ENCODE assay signal across 27 cellular contexts in the genomic region with DNA sequence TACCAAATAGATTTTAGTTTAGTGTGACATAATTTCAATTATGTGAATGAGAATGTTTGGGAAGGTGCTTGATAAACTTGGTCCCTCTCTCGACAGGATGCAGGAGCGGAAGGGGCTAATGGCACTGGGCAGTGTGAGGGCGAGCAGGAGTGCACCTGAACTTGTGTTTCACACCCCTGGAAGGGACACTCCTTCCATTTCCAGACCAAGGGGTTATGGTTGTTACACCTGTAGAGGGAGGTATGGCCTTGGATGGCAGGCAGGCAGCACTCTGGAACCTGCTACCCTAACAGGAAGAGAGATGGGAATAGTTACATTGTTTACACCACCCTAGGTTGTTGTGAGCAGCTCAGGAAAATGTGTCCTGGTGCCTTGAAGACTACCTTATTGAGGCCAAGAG. TPM values are rescaled to one million over a fixed set of nuclear protein-coding genes. Genes with fewer than 3 reads are reported as not detected.
DNase-seq lines count a peak whose midpoint lies in the region; ATAC-seq, FAIRE-seq and TF ChIP-seq lines count a peak whose summit lies in the region.
"Had no signal": no experiment of that assay in that cellular context is flagged by ENCODE, and none has a peak within 500 bp of the region (broad histone marks: within the 10 kb centered on the region; RNA-seq: fewer than 3 reads in every experiment).

No MANE protein-coding gene starts in this region.

- H3K9ac ChIP-seq in mesenchymal stem cell (ENCODE audit: low read length), result no peak overlapping the region

- no peak overlapping the region for H2BK15ac ChIP-seq in mesenchymal stem cell (ENCODE audit: low read depth, poor library complexity, severe bottlenecking)

- H3K4ac ChIP-seq in mesenchymal stem cell (ENCODE audit: low read depth in 1 of 2, low read length in 2 of 2), result no peak overlapping the region

- H3K27me3 ChIP-seq in right atrium auricular region (no peaks in the 10 kb centered on the region), mesenchymal stem cell (ENCODE audit: control insufficient read depth in 1 of 2, insufficient read depth in 1 of 2, low read length in 2 of 2) (no peaks in the 10 kb centered on the region)

- peak overlapping the region in 1 of 2 experiments; percentile 88 for H2BK12ac ChIP-seq in mesenchymal stem cell (ENCODE audit: low read length in 2 of 2)

- H4K91ac ChIP-seq in mesenchymal stem cell (ENCODE audit: low read length), result no peak overlapping the region

- FAIRE-seq in urothelium cell line (lab: Jason Lieb, UNC), result peak; percentile 20
- FAIRE-seq: D721Med, GM18507, HepG2, RCC 7860 had no signal

- H3K23ac ChIP-seq in mesenchymal stem cell (ENCODE audit: low read length in 2 of 2), result no peak overlapping the region

- WGBS in mesenchymal stem cell, result 94% methylated on average over 3 of the region's 3 CpGs

- no peak overlapping the region for H2BK120ac ChIP-seq in mesenchymal stem cell (ENCODE audit: low read depth, low read length)

- intact Hi-C loops in Right ventricle myocardium inferior (cut with DNase I), result no loop called here
- intact Hi-C loops in sciatic nerve (cut with DNase I), result no loop called here

- TF ChIP-seq CTCF in right atrium auricular region (IDR thresholded peaks at IDR 0.05), result no peak

- H3K4me3 ChIP-seq in right atrium auricular region, result no peak overlapping the region
- H3K4me3 ChIP-seq in mesenchymal stem cell (ENCODE audit: insufficient read depth in 1 of 2, low read depth in 1 of 2, low read length in 2 of 2), result no peak overlapping the region
- H3K4me3 ChIP-seq: GM23338, HAP-1 had no signal

- H3K79me1 ChIP-seq in mesenchymal stem cell (replicated peaks; ENCODE audit: low read length, poor library complexity, severe bottlenecking), result peaks cover 3% of the 10 kb centered on the region

- no peak for DNase-seq in right atrium auricular region (ENCODE audit: low spot score)
- no peak for DNase-seq in Right ventricle myocardium inferior (ENCODE audit: missing footprints)
- DNase-seq in mesenchymal stem cell, result no peak
- peak; percentile 26 for DNase-seq in sciatic nerve (ENCODE audit: low spot score)
- no peak for DNase-seq in urothelium cell line (ENCODE audit: low spot score)
- DNase-seq in stimulated activated CD4-positive, alpha-beta T cell treated with anti-CD3 and anti-CD28 coated beads, Interleukin-2, amount 100 ng/mL, for 48 hours, result no peak
- no peak for DNase-seq in NCI-H510A treated with DMSO at 0.1 percent for 48 hours (lab: John Stamatoyannopoulos, UW)
- no peak for DNase-seq in inferior parietal cortex (ENCODE audit: extremely low spot score)
- DNase-seq: 8988T, DMS53, GDM1, KBM-7, NCI-H1092 treated with DMSO at 0.1 percent for 48 hours, NCI-H1436 treated with DMSO at 0.1 percent for 48 hours, NCI-H1930, NCI-H2227 treated with DMSO at 0.1 percent for 48 hours, NCI-H510A, OCI-M1 had no signal

- no peak overlapping the region for H3K4me2 ChIP-seq in mesenchymal stem cell (ENCODE audit: low read length, poor library complexity, severe bottlenecking)
- H3K4me2 ChIP-seq: GM23338 had no signal

- no peak overlapping the region for H4K8ac ChIP-seq in mesenchymal stem cell (ENCODE audit: low read length)

- H3K4me1 ChIP-seq in right atrium auricular region (peaks cover 0 to 45% of the 10 kb centered on the region in 2 donors), mesenchymal stem cell (ENCODE audit: control insufficient read depth, insufficient read depth, low read depth, low read length) (peaks cover 41% of the 10 kb centered on the region)

- H2BK5ac ChIP-seq in mesenchymal stem cell (ENCODE audit: low read depth, low read length, poor library complexity, severe bottlenecking), result peak overlapping the region; percentile 37

- H2AFZ ChIP-seq in mesenchymal stem cell (ENCODE audit: low read depth, low read length), result no peak overlapping the region
- H2AFZ ChIP-seq: GM23338 had no signal

- peak overlapping the region in 1 of 2 experiments; percentile 35 for H3K14ac ChIP-seq in mesenchymal stem cell (ENCODE audit: low read length in 2 of 2)

- peaks cover 64% of the 10 kb centered on the region for H3K36me3 ChIP-seq in right atrium auricular region
- peaks cover 24 to 26% of the 10 kb centered on the region in 2 experiments for H3K36me3 ChIP-seq in mesenchymal stem cell (ENCODE audit: control insufficient read depth in 1 of 2, insufficient read depth in 2 of 2, low read depth in 1 of 2, low read length in 2 of 2)

- no peak overlapping the region for H3K18ac ChIP-seq in mesenchymal stem cell (ENCODE audit: low read depth in 1 of 2, low read length in 2 of 2)

- ATAC-seq in Right ventricle myocardium inferior, result no peak
- no peak for ATAC-seq in sciatic nerve
- ATAC-seq: GM23338, HepG2 had no signal

- H2AK5ac ChIP-seq in mesenchymal stem cell (ENCODE audit: low read length, severe bottlenecking), result peak overlapping the region; percentile 74

- no peaks in the 10 kb centered on the region for H3K9me3 ChIP-seq in right atrium auricular region
- H3K9me3 ChIP-seq in mesenchymal stem cell (ENCODE audit: control insufficient read depth, low read length), result no peaks in the 10 kb centered on the region
- H3K9me3 ChIP-seq: HAP-1 had no signal

- peak overlapping the region; percentile 87 to 93 for H3K27ac ChIP-seq in right atrium auricular region
- H3K27ac ChIP-seq in mesenchymal stem cell (ENCODE audit: low read length, poor library complexity, severe bottlenecking), result no peak overlapping the region
- H3K27ac ChIP-seq: C4-2B, HL-60 had no signal

RNA-seq across cellular contexts. Expression of a gene that starts 22.1 kb away (rescaled TPM):
- total RNA-seq in right atrium auricular region (100 to 1,000 TPM; 211 to 258 TPM), Right ventricle myocardium inferior (311 TPM), sciatic nerve (33.7 TPM)
- polyA plus RNA-seq in mesenchymal stem cell (2013, experiment 1 of 2), result 6.0 TPM
- 5.7 TPM for polyA plus RNA-seq in mesenchymal stem cell (2013, experiment 2 of 2)
- total RNA-seq: HT-29 had no signal
